32 cellular contexts compared by ENCODE assay signal in genomic region chr6:157877149-157877548, GRCh38. TPM values are rescaled to one million over a fixed set of nuclear protein-coding genes. Genes with fewer than 3 reads are reported as not detected.
DNase-seq lines count a peak whose midpoint lies in the region; ATAC-seq, FAIRE-seq and TF ChIP-seq lines count a peak whose summit lies in the region.
"Had no signal": no experiment of that assay in that cellular context is flagged by ENCODE, and none has a peak within 500 bp of the region (broad histone marks: within the 10 kb centered on the region; RNA-seq: fewer than 3 reads in every experiment).

No MANE protein-coding gene starts in this region.

- no peak overlapping the region for H3K4me3 Mint-ChIP-seq in activated CD8-positive, alpha-beta T cell treated with anti-CD3 and anti-CD28 coated beads for 36 hours
- no peak overlapping the region for H3K4me3 Mint-ChIP-seq in activated CD8-positive, alpha-beta T cell treated with anti-CD3 and anti-CD28 coated beads, Interleukin-2, amount 10 ng/mL, durations not matched to agents 7 days and 5 days
- H3K4me3 Mint-ChIP-seq in activated naive CD8-positive, alpha-beta T cell treated with anti-CD3 and anti-CD28 coated beads, Interleukin-2, amount 50 U/mL, for 24 hours, result no peak overlapping the region
- H3K4me3 Mint-ChIP-seq: CD8-positive, alpha-beta memory T cell; neural crest cell had no signal

- no peak for ATAC-seq in activated CD8-positive, alpha-beta T cell treated with anti-CD3 and anti-CD28 coated beads for 36 hours
- ATAC-seq in activated CD8-positive, alpha-beta T cell treated with anti-CD3 and anti-CD28 coated beads, Interleukin-2, amount 10 ng/mL, durations not matched to agents 7 days and 5 days, result no peak
- no peak for ATAC-seq in activated naive CD8-positive, alpha-beta T cell treated with anti-CD3 and anti-CD28 coated beads, Interleukin-2, amount 50 U/mL, for 24 hours
- no peak for ATAC-seq in pancreas
- ATAC-seq in GM19035 (IDR thresholded peaks at IDR 0.05; ENCODE audit: unreplicated experiment), result no peak
- ATAC-seq: A549 had no signal

- no peaks in the 10 kb centered on the region for H4K20me1 ChIP-seq in PC-9 (ENCODE audit: insufficient read depth)

- H3K36me3 ChIP-seq in KOPT-K1 (ENCODE audit: insufficient read depth, low read length) (no peaks in the 10 kb centered on the region), pancreas (peaks cover 0 to 28% (median 0%) of the 10 kb centered on the region in 3 donors), PC-9 (ENCODE audit: low read depth) (0 out of 2 replicates have a peak, but pooled peaks cover 8% of the 10 kb centered on the region)
- H3K36me3 ChIP-seq: breast epithelium, ovary had no signal

- peaks cover 2% of the 10 kb centered on the region for H3K9me3 Mint-ChIP-seq in activated CD8-positive, alpha-beta T cell treated with anti-CD3 and anti-CD28 coated beads for 36 hours
- H3K9me3 Mint-ChIP-seq in activated CD8-positive, alpha-beta T cell treated with anti-CD3 and anti-CD28 coated beads, Interleukin-2, amount 10 ng/mL, durations not matched to agents 7 days and 5 days (ENCODE audit: insufficient read depth), result no peaks in the 10 kb centered on the region
- peaks cover 7% of the 10 kb centered on the region for H3K9me3 Mint-ChIP-seq in activated naive CD8-positive, alpha-beta T cell treated with anti-CD3 and anti-CD28 coated beads, Interleukin-2, amount 50 U/mL, for 24 hours
- H3K9me3 Mint-ChIP-seq: CD8-positive, alpha-beta memory T cell; neural crest cell had no signal

- no TSS peak for BruUV-seq in PC-9 (replicated peaks; lab: Mats Ljungman, UMichigan)

- no peaks in the 10 kb centered on the region for H3K27me3 ChIP-seq in pancreas
- no peaks in the 10 kb centered on the region for H3K27me3 ChIP-seq in PC-9 (ENCODE audit: insufficient read depth, low read depth)
- H3K27me3 ChIP-seq: breast epithelium, MG63, ovary, SJCRH30, transverse colon had no signal

- no peaks in the 10 kb centered on the region for H3K27me3 Mint-ChIP-seq in activated CD8-positive, alpha-beta T cell treated with anti-CD3 and anti-CD28 coated beads for 36 hours
- no peaks in the 10 kb centered on the region for H3K27me3 Mint-ChIP-seq in activated CD8-positive, alpha-beta T cell treated with anti-CD3 and anti-CD28 coated beads, Interleukin-2, amount 10 ng/mL, durations not matched to agents 7 days and 5 days (ENCODE audit: low read depth)
- no peaks in the 10 kb centered on the region for H3K27me3 Mint-ChIP-seq in activated naive CD8-positive, alpha-beta T cell treated with anti-CD3 and anti-CD28 coated beads, Interleukin-2, amount 50 U/mL, for 24 hours
- H3K27me3 Mint-ChIP-seq: CD8-positive, alpha-beta memory T cell had no signal

- intact Hi-C loops in activated CD8-positive, alpha-beta T cell treated with anti-CD3 and anti-CD28 coated beads for 36 hours (cut with micrococcal nuclease), result no loop called here
- intact Hi-C loops in pancreas (cut with DNase I), result loop anchor here in 1 of 3 donors (10.0 kb wide), 1 partner anchor 112 kb away; no protein-coding TSS in a partner anchor
- intact Hi-C loops in cardiac septum (cut with DNase I), result no loop called here
- intact Hi-C loops in PC-9 (cut with micrococcal nuclease; ENCODE audit: unreplicated experiment), result loop anchor here (10.0 kb wide), 1 partner anchor 212 kb away; no protein-coding TSS in a partner anchor

- FAIRE-seq in pancreas (lab: Jason Lieb, UNC), result peak; percentile 13
- FAIRE-seq: A549 had no signal

- peaks cover 80% of the 10 kb centered on the region for H3K36me3 Mint-ChIP-seq in activated CD8-positive, alpha-beta T cell treated with anti-CD3 and anti-CD28 coated beads for 36 hours (ENCODE audit: low read depth)
- H3K36me3 Mint-ChIP-seq in activated CD8-positive, alpha-beta T cell treated with anti-CD3 and anti-CD28 coated beads, Interleukin-2, amount 10 ng/mL, durations not matched to agents 7 days and 5 days (ENCODE audit: low read depth), result peaks cover 21% of the 10 kb centered on the region
- peaks cover 84% of the 10 kb centered on the region for H3K36me3 Mint-ChIP-seq in activated naive CD8-positive, alpha-beta T cell treated with anti-CD3 and anti-CD28 coated beads, Interleukin-2, amount 50 U/mL, for 24 hours (ENCODE audit: low read depth)

- WGBS in pancreas, 2 donors, result 91 to 92% methylated on average over 4 of the region's 4 CpGs

- CTCF ChIA-PET in activated CD8-positive, alpha-beta T cell treated with anti-CD3 and anti-CD28 coated beads for 36 hours (lab: Charles Lee), result interaction anchor here (1.1 to 3.3 kb wide), 2 partner anchors 118 to 121 kb away, joined by 3 to 18 read pairs; no protein-coding TSS in a partner anchor
- CTCF ChIA-PET in activated CD8-positive, alpha-beta T cell treated with anti-CD3 and anti-CD28 coated beads, Interleukin-2, amount 10 ng/mL, durations not matched to agents 7 days and 5 days (lab: Charles Lee), result interaction anchor here (0.8 to 2.0 kb wide), 4 partner anchors 49 to 194 kb away, joined by 3 to 9 read pairs (median 3); no protein-coding TSS in a partner anchor
- CTCF ChIA-PET in PC-9 (lab: Charles Lee), result no interaction called here

- no peak overlapping the region for H2AFZ ChIP-seq in PC-9

- H3K4me1 ChIP-seq in pancreas (peaks cover 0 to 1% (median 0%) of the 10 kb centered on the region in 3 donors), PC-9 (replicated peaks; ENCODE audit: insufficient read depth) (no peaks in the 10 kb centered on the region)
- H3K4me1 ChIP-seq: SJCRH30, transverse colon had no signal

- peak overlapping the region; percentile 75 for H3K27ac Mint-ChIP-seq in activated CD8-positive, alpha-beta T cell treated with anti-CD3 and anti-CD28 coated beads for 36 hours
- no peak overlapping the region for H3K27ac Mint-ChIP-seq in activated CD8-positive, alpha-beta T cell treated with anti-CD3 and anti-CD28 coated beads, Interleukin-2, amount 10 ng/mL, durations not matched to agents 7 days and 5 days
- H3K27ac Mint-ChIP-seq in activated naive CD8-positive, alpha-beta T cell treated with anti-CD3 and anti-CD28 coated beads, Interleukin-2, amount 50 U/mL, for 24 hours, result peak overlapping the region; percentile 72

- no peak for DNase-seq in activated CD8-positive, alpha-beta T cell treated with anti-CD3 and anti-CD28 coated beads for 36 hours
- DNase-seq in activated CD8-positive, alpha-beta T cell treated with anti-CD3 and anti-CD28 coated beads, Interleukin-2, amount 10 ng/mL, durations not matched to agents 7 days and 5 days, result no peak
- DNase-seq in activated naive CD8-positive, alpha-beta T cell treated with anti-CD3 and anti-CD28 coated beads, Interleukin-2, amount 50 U/mL, for 24 hours, result no peak
- no peak for DNase-seq in pancreas
- no peak for DNase-seq in cardiac septum (ENCODE audit: low spot score)
- no peak for DNase-seq in PC-9
- DNase-seq: activated CD4-positive, CD25-positive, alpha-beta regulatory T cell; activated CD8-positive, alpha-beta memory T cell treated with anti-CD3 and anti-CD28 coated beads for 24 hours; AML-193; DMS 273 treated with DMSO at 0.1 percent for 48 hours; EL; H7; hypothalamus; KBM-7; left cardiac atrium; NCI-H1105; NCI-H1930; NCI-H2171 treated with DMSO at 0.1 percent for 48 hours; NCI-H510A treated with DMSO at 0.1 percent for 48 hours; ovary; retina; RPMI8226; SJCRH30; transverse colon had no signal

- TF ChIP-seq CTCF in activated CD8-positive, alpha-beta T cell treated with anti-CD3 and anti-CD28 coated beads for 36 hours (IDR thresholded peaks at IDR 0.05), result no peak
- TF ChIP-seq CTCF in pancreas (IDR thresholded peaks at IDR 0.05) (no peak), PC-9 (conservative IDR thresholded peaks at IDR 0.05) (no peak)

- no peak overlapping the region for H3K4me2 ChIP-seq in PC-9
- H3K4me2 ChIP-seq: A549 had no signal

- peak overlapping the region; percentile 17 for H3K27ac ChIP-seq in KOPT-K1 (ENCODE audit: low read depth, low read length, poor library complexity, severe bottlenecking)
- H3K27ac ChIP-seq in pancreas, result no peak overlapping the region
- no peak overlapping the region for H3K27ac ChIP-seq in PC-9
- H3K27ac ChIP-seq: A549, breast epithelium, ovary, SJCRH30, transverse colon had no signal

- H3F3A ChIP-seq in PC-9 (ENCODE audit: insufficient read depth, low read depth), result no peaks in the 10 kb centered on the region; the same call in 1 of the 2 replicates

- H3K9me2 ChIP-seq in PC-9 (ENCODE audit: insufficient read depth), result no peaks in the 10 kb centered on the region

- no peaks in the 10 kb centered on the region for H3K79me2 ChIP-seq in PC-9 (ENCODE audit: low read depth)

- H3K4me3 ChIP-seq in pancreas, result no peak overlapping the region
- H3K4me3 ChIP-seq in PC-9, result no peak overlapping the region
- H3K4me3 ChIP-seq: A549, breast epithelium, lung, MG63, ovary, SJCRH30, transverse colon had no signal

- POLR2A ChIA-PET in activated CD8-positive, alpha-beta T cell treated with anti-CD3 and anti-CD28 coated beads for 36 hours (lab: Charles Lee), result interaction anchor here (1.3 kb wide), 1 partner anchor 10 kb away, joined by 4 read pairs; no protein-coding TSS in a partner anchor
- POLR2A ChIA-PET in activated CD8-positive, alpha-beta T cell treated with anti-CD3 and anti-CD28 coated beads, Interleukin-2, amount 10 ng/mL, durations not matched to agents 7 days and 5 days (lab: Charles Lee), result no interaction called here
- POLR2A ChIA-PET in PC-9 (lab: Charles Lee; ENCODE audit: unreplicated experiment), result no interaction called here

- no peaks in the 10 kb centered on the region for H3K9me3 ChIP-seq in KOPT-K1 (ENCODE audit: insufficient read depth, low read length, poor library complexity, severe bottlenecking)
- H3K9me3 ChIP-seq in pancreas, result no peaks in the 10 kb centered on the region
- no peaks in the 10 kb centered on the region for H3K9me3 ChIP-seq in PC-9 (ENCODE audit: insufficient read depth, low read depth)
- H3K9me3 ChIP-seq: A549, breast epithelium, MG63, ovary, SJCRH30, transverse colon had no signal

- H3K4me1 Mint-ChIP-seq in activated CD8-positive, alpha-beta T cell treated with anti-CD3 and anti-CD28 coated beads for 36 hours (ENCODE audit: low read depth), result peaks cover 68% of the 10 kb centered on the region
- peaks cover 38% of the 10 kb centered on the region for H3K4me1 Mint-ChIP-seq in activated CD8-positive, alpha-beta T cell treated with anti-CD3 and anti-CD28 coated beads, Interleukin-2, amount 10 ng/mL, durations not matched to agents 7 days and 5 days (ENCODE audit: low read depth)
- H3K4me1 Mint-ChIP-seq in activated naive CD8-positive, alpha-beta T cell treated with anti-CD3 and anti-CD28 coated beads, Interleukin-2, amount 50 U/mL, for 24 hours, result peaks cover 71% of the 10 kb centered on the region

RNA-seq across cellular contexts. Expression of gene SNX9, which starts 54.1 kb away (rescaled TPM):
- 10 to 100 TPM; 44.9 to 45.1 TPM for total RNA-seq in activated CD8-positive, alpha-beta T cell treated with anti-CD3 and anti-CD28 coated beads for 36 hours
- total RNA-seq in activated CD8-positive, alpha-beta T cell treated with anti-CD3 and anti-CD28 coated beads, Interleukin-2, amount 10 ng/mL, durations not matched to agents 7 days and 5 days, result 1 to 10 TPM; 9.1 to 9.2 TPM
- total RNA-seq in pancreas (10 to 100 TPM; 14.6 to 27.4 (median 16.3) TPM), cardiac septum (34.2 TPM), PC-9 (2021) (22.5 and 25.0 TPM in 2 replicates)
- 10 to 100 TPM; 14.2 to 16.3 TPM for polyA plus RNA-seq in pancreas
